In the genomic region with DNA sequence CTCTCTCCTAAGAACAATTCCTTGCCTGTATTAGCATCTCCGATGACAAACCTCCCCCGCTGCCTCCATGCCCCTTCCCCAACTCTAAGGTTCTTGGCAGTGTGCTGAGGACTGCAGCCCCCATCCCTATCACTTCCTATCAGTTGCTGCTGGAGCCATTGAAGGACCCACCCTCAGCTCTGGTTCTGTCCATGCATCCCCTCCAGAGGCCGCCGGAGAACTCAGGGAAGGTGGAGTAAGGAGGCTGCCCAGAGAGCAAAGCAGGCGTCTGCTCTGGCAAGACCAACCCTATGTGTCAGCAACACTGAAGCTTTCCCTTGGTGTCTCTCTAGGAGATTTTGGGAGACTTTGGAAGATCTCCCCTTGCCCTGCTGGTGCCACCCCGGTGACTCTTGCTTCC, we compare ENCODE assay signal across 28 cellular contexts.
"Had no signal": no experiment of that assay in that cellular context is flagged by ENCODE, and none has a peak within 500 bp of the region (broad histone marks: within the 10 kb centered on the region; RNA-seq: fewer than 3 reads in every experiment).

No MANE protein-coding gene starts in this region.

- H3K36me3 Mint-ChIP-seq: activated CD8-positive, alpha-beta memory T cell treated with anti-CD3 and anti-CD28 coated beads, Interleukin-2, amount 10 ng/mL, durations not matched to agents 7 days and 5 days had no signal

- H3K36me3 ChIP-seq: ascending aorta, Peyer's patch, SJSA1 had no signal

- DNase-seq: activated CD4-positive, alpha-beta T cell treated with anti-CD3 and anti-CD28 coated beads for 48 hours; activated CD4-positive, alpha-beta T cell treated with anti-CD3 and anti-CD28 coated beads, Interleukin-2, amount 50 U/mL, for 4 hours; activated CD4-positive, CD25-positive, alpha-beta regulatory T cell treated with anti-CD3 and anti-CD28 coated beads, Interleukin-2, amount 50 U/mL, for 72 hours; activated CD8-positive, alpha-beta memory T cell treated with anti-CD3 and anti-CD28 coated beads, Interleukin-2, amount 10 ng/mL, durations not matched to agents 7 days and 5 days; activated effector memory CD4-positive, alpha-beta T cell treated with anti-CD3 and anti-CD28 coated beads, Interleukin-2, amount 50 U/mL, for 16 hours; activated naive CD4-positive, alpha-beta T cell treated with Interleukin-2 at 50 U/mL for 16 hours; activated naive CD8-positive, alpha-beta T cell treated with anti-CD3 and anti-CD28 coated beads, Interleukin-2, amount 50 U/mL, for 24 hours; activated T-cell treated with anti-CD3 and anti-CD28 coated beads, Interleukin-2, amount 50 U/mL, for 24 hours; amniotic stem cell; body of pancreas; central memory CD4-positive, alpha-beta T cell; MM.1S; NCI-H1105 treated with DMSO at 0.1 percent for 48 hours; NCI-H1436 treated with DMSO at 0.1 percent for 48 hours; NCI-H1930; NCI-H2171 treated with DMSO at 0.1 percent for 48 hours; NCI-H226; NCI-H526; NCI-H774; Peyer's patch; SHP77 had no signal

- H3K27ac Mint-ChIP-seq: activated CD8-positive, alpha-beta memory T cell treated with anti-CD3 and anti-CD28 coated beads, Interleukin-2, amount 10 ng/mL, durations not matched to agents 7 days and 5 days; activated naive CD4-positive, alpha-beta T cell treated with anti-CD3 and anti-CD28 coated beads, Interleukin-2, amount 50 U/mL, for 72 hours; activated naive CD8-positive, alpha-beta T cell treated with anti-CD3 and anti-CD28 coated beads, Interleukin-2, amount 50 U/mL, for 24 hours; activated T-cell treated with anti-CD3 and anti-CD28 coated beads, Interleukin-2, amount 50 U/mL, for 24 hours; activated T-helper 1 cell treated with anti-CD3 and anti-CD28 coated beads, Interleukin-12 subunit alpha, Interleukin-12 subunit beta, Interleukin-2, Interleukin-4 antibody, amounts not matched to agents 30 ng/mL and 10 ng/mL and 1 ng/mL, durations not matched to agents 14 hours and 24 hours and 36 hours; T-helper 1 cell treated with Interleukin-12 subunit alpha and Interleukin-12 subunit beta and Interleukin-4 antibody, amounts not matched to agents 30 μg/mL and 1 μg/mL, for 36 hours had no signal

- H3K4me3 ChIP-seq: ascending aorta, body of pancreas, Peyer's patch, SJSA1 had no signal

- H3K27me3 Mint-ChIP-seq: activated CD8-positive, alpha-beta memory T cell treated with anti-CD3 and anti-CD28 coated beads, Interleukin-2, amount 10 ng/mL, durations not matched to agents 7 days and 5 days had no signal

- H3K9me3 Mint-ChIP-seq: activated naive CD4-positive, alpha-beta T cell treated with anti-CD3 and anti-CD28 coated beads, Interleukin-2, amount 50 U/mL, for 72 hours; activated T-cell treated with anti-CD3 and anti-CD28 coated beads, Interleukin-2, amount 50 U/mL, for 24 hours; activated T-helper 1 cell treated with anti-CD3 and anti-CD28 coated beads, Interleukin-12 subunit alpha, Interleukin-12 subunit beta, Interleukin-2, Interleukin-4 antibody, amounts not matched to agents 30 ng/mL and 10 ng/mL and 1 ng/mL, durations not matched to agents 14 hours and 24 hours and 36 hours; T-helper 1 cell treated with Interleukin-12 subunit alpha and Interleukin-12 subunit beta and Interleukin-4 antibody, amounts not matched to agents 30 μg/mL and 1 μg/mL, for 36 hours had no signal

- H3K4me1 Mint-ChIP-seq: activated CD8-positive, alpha-beta memory T cell treated with anti-CD3 and anti-CD28 coated beads, Interleukin-2, amount 10 ng/mL, durations not matched to agents 7 days and 5 days; activated naive CD8-positive, alpha-beta T cell treated with anti-CD3 and anti-CD28 coated beads, Interleukin-2, amount 50 U/mL, for 24 hours had no signal

- H3K27ac ChIP-seq: ascending aorta, body of pancreas, Peyer's patch, RWPE1, SJSA1 had no signal

- H3K27me3 ChIP-seq: ascending aorta, body of pancreas, Peyer's patch, SJSA1 had no signal

- ATAC-seq: activated CD8-positive, alpha-beta memory T cell treated with anti-CD3 and anti-CD28 coated beads, Interleukin-2, amount 10 ng/mL, durations not matched to agents 7 days and 5 days; activated naive CD4-positive, alpha-beta T cell treated with anti-CD3 and anti-CD28 coated beads, Interleukin-2, amount 50 U/mL, for 72 hours; activated naive CD8-positive, alpha-beta T cell treated with anti-CD3 and anti-CD28 coated beads, Interleukin-2, amount 50 U/mL, for 24 hours; body of pancreas; SK-N-SH treated with all-trans-retinoic acid at 6 μM for 48 hours had no signal

- H3K4me3 Mint-ChIP-seq: activated CD8-positive, alpha-beta memory T cell treated with anti-CD3 and anti-CD28 coated beads, Interleukin-2, amount 10 ng/mL, durations not matched to agents 7 days and 5 days; activated naive CD8-positive, alpha-beta T cell treated with anti-CD3 and anti-CD28 coated beads, Interleukin-2, amount 50 U/mL, for 24 hours; activated T-cell treated with anti-CD3 and anti-CD28 coated beads, Interleukin-2, amount 50 U/mL, for 24 hours; activated T-helper 1 cell treated with anti-CD3 and anti-CD28 coated beads, Interleukin-12 subunit alpha, Interleukin-12 subunit beta, Interleukin-2, Interleukin-4 antibody, amounts not matched to agents 30 ng/mL and 10 ng/mL and 1 ng/mL, durations not matched to agents 14 hours and 24 hours and 36 hours; T-helper 1 cell treated with Interleukin-12 subunit alpha and Interleukin-12 subunit beta and Interleukin-4 antibody, amounts not matched to agents 30 μg/mL and 1 μg/mL, for 36 hours had no signal

- H3K4me1 ChIP-seq: ascending aorta, body of pancreas, Peyer's patch, SJSA1 had no signal
